8 cellular contexts compared by ENCODE assay signal in the genomic region with DNA sequence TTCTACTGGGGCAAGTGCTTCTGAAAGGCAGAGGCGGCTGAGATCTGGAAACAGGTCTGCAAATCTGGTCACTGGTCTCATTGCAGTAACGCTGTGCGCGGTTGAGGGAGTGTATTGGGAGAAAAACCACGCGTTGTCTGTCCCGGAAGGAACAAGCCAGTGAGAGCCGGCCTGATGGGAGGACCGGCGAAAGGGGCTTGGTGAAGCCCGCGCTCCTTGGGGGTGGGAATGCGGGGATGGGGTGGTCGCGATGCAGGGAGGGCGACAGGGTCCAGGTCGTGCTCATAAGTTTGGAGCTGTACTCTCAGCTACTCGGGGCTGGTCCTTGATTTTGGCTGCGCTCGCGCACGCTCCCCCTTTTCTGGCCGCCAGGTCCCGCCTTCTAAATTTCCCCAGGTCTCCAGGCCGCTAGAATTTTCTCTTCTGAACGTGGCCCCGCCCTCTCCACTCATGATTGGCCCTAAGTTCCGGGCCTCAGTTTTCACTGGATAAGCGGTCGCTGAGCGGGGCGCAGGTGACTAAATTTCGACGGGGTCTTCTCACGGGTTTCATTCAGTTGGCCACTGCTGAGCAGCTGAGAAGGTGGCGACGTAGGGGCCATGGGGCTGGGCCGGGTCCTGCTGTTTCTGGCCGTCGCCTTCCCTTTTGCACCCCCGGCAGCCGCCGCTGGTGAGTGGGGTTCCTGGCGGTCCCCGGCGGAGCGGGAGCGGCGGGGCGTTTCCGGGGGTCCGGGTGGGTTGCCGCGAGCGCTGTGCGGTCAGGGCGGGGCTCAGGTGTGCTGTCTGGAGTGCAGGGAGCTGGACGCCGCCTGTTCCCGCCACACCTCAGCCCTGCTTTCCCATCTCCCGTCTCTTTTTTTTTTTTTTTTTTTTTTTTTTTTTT. TPM values are rescaled to one million over a fixed set of nuclear protein-coding genes. Genes with fewer than 3 reads are reported as not detected.
A peak's percentile ranks its signal among the peaks of the same experiment; 100 is the strongest.
DNase-seq lines count a peak whose midpoint lies in the region; ATAC-seq and TF ChIP-seq lines count a peak whose summit lies in the region.

A gene (plus strand): TSS at position 551 of the 882 bp plus-strand sequence. CDS start 49 bp downstream, at position 600.

- H3K27ac ChIP-seq in BLaER1 (peak within 1 kb of the TSS; percentile 71), HUES64 (ENCODE audit: low read depth, low read length) (no peak within 1 kb of the TSS), heart left ventricle (peak within 1 kb of the TSS in 7 of 12 donors; percentile 8 to 62 (median 39)), prostate gland (peak within 1 kb of the TSS; percentile 12 to 59), upper lobe of right lung (peak within 1 kb of the TSS; percentile 55)

- TF ChIP-seq CTCF in heart left ventricle (IDR thresholded peaks at IDR 0.05) (no peak), prostate gland (IDR thresholded peaks at IDR 0.05) (peak in 2 of 4 experiments; percentile 10 to 19), upper lobe of right lung (IDR thresholded peaks at IDR 0.05) (no peak)

- H3K4me2 ChIP-seq in BLaER1, result peak within 1 kb of the TSS; percentile 99

- H3K9ac ChIP-seq in BLaER1 (peak within 1 kb of the TSS; percentile 76), HUES64 (ENCODE audit: low read depth, low read length) (peak within 1 kb of the TSS; percentile 61)

- 1% methylated on average over 60 of the region's 61 CpGs for WGBS in HUES64
- WGBS in heart left ventricle, 4 donors, result 1% methylated on average over 50 to 61 of the region's 61 CpGs
- under 1% methylated on average over 59 of the region's 61 CpGs for WGBS in prostate gland

- peaks cover 45% of the 10 kb centered on the region for H4K20me1 ChIP-seq in BLaER1

- intact Hi-C loops in heart left ventricle (cut with DNase I), result loop anchor here in 4 of 10 donors (2.0 to 10.0 kb wide), 5 partner anchors 27 to 107 kb away; a partner anchor contains a TSS
- intact Hi-C loops in prostate gland (cut with DNase I), result no loop called here
- intact Hi-C loops in upper lobe of right lung (cut with DNase I), result no loop called here

- H3K36me3 ChIP-seq in BLaER1 (peaks cover 5% of the 10 kb centered on the region; the same call in 1 of the 2 replicates), HUES64 (ENCODE audit: insufficient read depth, low read length) (no peaks in the 10 kb centered on the region), heart left ventricle (no peaks in the 10 kb centered on the region), prostate gland (no peaks in the 10 kb centered on the region), upper lobe of right lung (no peaks in the 10 kb centered on the region)

- H3K9me3 ChIP-seq in BLaER1 (peaks cover 4% of the 10 kb centered on the region; the same call in 1 of the 2 replicates), HUES64 (ENCODE audit: insufficient read depth, low read depth, low read length) (no peaks in the 10 kb centered on the region), heart left ventricle (no peaks in the 10 kb centered on the region), prostate gland (no peaks in the 10 kb centered on the region), upper lobe of right lung (no peaks in the 10 kb centered on the region)

- H3K27me3 ChIP-seq in BLaER1 (no peaks in the 10 kb centered on the region), HUES64 (ENCODE audit: insufficient read depth, low read length) (peaks cover 58% of the 10 kb centered on the region), heart left ventricle (peaks cover 0 to 11% (median 0%) of the 10 kb centered on the region in 9 donors), prostate gland (replicated peaks; ENCODE audit: insufficient read depth) (no peaks in the 10 kb centered on the region), upper lobe of right lung (no peaks in the 10 kb centered on the region)

- ATAC-seq in GM19351 (IDR thresholded peaks at IDR 0.05; ENCODE audit: unreplicated experiment) (peak; percentile 56), heart left ventricle (peak; percentile 8 to 71 (median 66)), upper lobe of right lung (peak; percentile 84)

- TF ChIP-seq POLR2A in heart left ventricle (IDR thresholded peaks at IDR 0.05) (peak in 1 of 2 donors; percentile 60), prostate gland (IDR thresholded peaks at IDR 0.05) (peak; percentile 67)

- H3K4me3 ChIP-seq in BLaER1 (peak within 1 kb of the TSS; percentile 72), HUES64 (ENCODE audit: low read length) (peak within 1 kb of the TSS; percentile 72), heart left ventricle (peak within 1 kb of the TSS; percentile 33 to 75 (median 60)), prostate gland (peak within 1 kb of the TSS; percentile 35 to 39), upper lobe of right lung (peak within 1 kb of the TSS; percentile 68)

- H3K4me1 ChIP-seq in BLaER1 (peaks cover 40% of the 10 kb centered on the region), HUES64 (ENCODE audit: insufficient read depth, low read length) (0 out of 2 replicates have a peak, but pooled peaks cover 13% of the 10 kb centered on the region), heart left ventricle (peaks cover 0 to 42% (median 10%) of the 10 kb centered on the region in 12 donors), prostate gland (replicated peaks) (no peaks in the 10 kb centered on the region), upper lobe of right lung (peaks cover 17% of the 10 kb centered on the region)

- DNase-seq in SW 1271 (lab: John Stamatoyannopoulos, UW) (peak; percentile 76 to 95), heart left ventricle (peak; percentile 65 to 81 (median 75)), prostate gland (ENCODE audit: low spot score) (peak; percentile 78), upper lobe of right lung (peak; percentile 90)
- DNase-seq in activated naive CD8-positive, alpha-beta T cell treated with anti-CD3 and anti-CD28 coated beads, Interleukin-2, amount 50 U/mL, for 16 hours (ENCODE audit: low read depth, low spot score), result peak; percentile 73

RNA-seq across cellular contexts. Expression of the gene that starts here (rescaled TPM):
- polyA plus RNA-seq in HUES64 (2013, experiment 1 of 2), result 6.3 TPM
- 8.1 TPM for polyA plus RNA-seq in HUES64 (2013, experiment 2 of 2)
- total RNA-seq in heart left ventricle, result 1 to 10 TPM; 1.1 to 8.8 (median 1.5) TPM
- 1 to 10 TPM in 1 of 2 donors, under 1 TPM in 1; 0.84 to 1.3 TPM for polyA plus RNA-seq in heart left ventricle
- total RNA-seq in prostate gland, result 1 to 10 TPM; 1.3 to 5.5 TPM
- total RNA-seq in upper lobe of right lung, result 8.2 TPM
